19 cellular contexts compared by ENCODE assay signal in genomic region chr1:89831462-89832113, GRCh38. TPM values are rescaled to one million over a fixed set of nuclear protein-coding genes. Genes with fewer than 3 reads are reported as not detected.
DNase-seq lines count a peak whose midpoint lies in the region; ATAC-seq and TF ChIP-seq lines count a peak whose summit lies in the region.
"Had no signal": no experiment of that assay in that cellular context is flagged by ENCODE, and none has a peak within 500 bp of the region (broad histone marks: within the 10 kb centered on the region; RNA-seq: fewer than 3 reads in every experiment).

No MANE protein-coding gene starts in this region.

- H2AK5ac ChIP-seq in trophoblast cell (ENCODE audit: low read length), result no peak overlapping the region

- peak overlapping the region; percentile 87 for H4K91ac ChIP-seq in trophoblast cell (ENCODE audit: low read depth, low read length)

- H3K4me3 ChIP-seq in trophoblast cell (ENCODE audit: low read depth, low read length) (no peak overlapping the region), stomach (no peak overlapping the region)
- H3K4me3 ChIP-seq: prostate gland, SJSA1 had no signal

- H3K79me2 ChIP-seq in trophoblast cell (ENCODE audit: control insufficient read depth, insufficient read depth, low read length, poor library complexity), result peaks cover 2% of the 10 kb centered on the region

- no peak for TF ChIP-seq EP300 in stomach (IDR thresholded peaks at IDR 0.05)

- H3K4me1 ChIP-seq in trophoblast cell (ENCODE audit: control insufficient read depth in 1 of 2, insufficient read depth in 2 of 2, low read length in 2 of 2) (peaks cover 11 to 21% of the 10 kb centered on the region in 2 experiments), stomach (peaks cover 8 to 53% (median 20%) of the 10 kb centered on the region in 4 donors)
- H3K4me1 ChIP-seq: prostate gland had no signal

- H3K36me3 ChIP-seq in trophoblast cell (ENCODE audit: control insufficient read depth in 1 of 2, insufficient read depth in 2 of 2, low read length in 2 of 2) (peaks cover 0 to 2% of the 10 kb centered on the region in 2 experiments), stomach (no peaks in the 10 kb centered on the region)
- H3K36me3 ChIP-seq: prostate gland, SJSA1 had no signal

- no peak overlapping the region for H3K23ac ChIP-seq in trophoblast cell (ENCODE audit: low read length)

- DNase-seq in ELF-1 (ENCODE audit: low read depth, low spot score) (peak; percentile 54), amygdala (lab: John Stamatoyannopoulos, UW) (peak in 37 of 56 donors; percentile 4 to 65 (median 30)), hippocampal formation (lab: John Stamatoyannopoulos, UW) (peak; percentile 58 to 63), trophoblast cell (no peak), stomach (no peak), HEK293T (ENCODE audit: extremely low spot score) (no peak)
- DNase-seq: activated CD4-positive, alpha-beta T cell treated with anti-CD3 and anti-CD28 coated beads, Interleukin-2, amount 50 U/mL, for 4 hours; activated naive CD8-positive, alpha-beta T cell treated with anti-CD3 and anti-CD28 coated beads, Interleukin-2, amount 10 ng/mL, durations not matched to agents 7 days and 5 days; activated T-cell treated with anti-CD3 and anti-CD28 coated beads, Interleukin-2, amount 50 U/mL, for 4 hours; HFFc6; NCI-H1092 treated with DMSO at 0.1 percent for 48 hours; NCI-H226; stimulated activated CD4-positive, alpha-beta T cell treated with anti-CD3 and anti-CD28 coated beads, Interleukin-12 subunit alpha, Interleukin-12 subunit beta, amount 100 ng/mL, for 4 hours; T1000 had no signal

- H2BK120ac ChIP-seq in trophoblast cell (ENCODE audit: insufficient read depth, low read length, poor library complexity), result peak overlapping the region; percentile 94

- peak overlapping the region; percentile 92 for H2BK12ac ChIP-seq in trophoblast cell (ENCODE audit: low read length)

- H3K4me2 ChIP-seq in trophoblast cell (ENCODE audit: low read length), result peak overlapping the region; percentile 6

- no peak for TF ChIP-seq POLR2A in stomach (IDR thresholded peaks at IDR 0.05)

- H3K27me3 ChIP-seq in trophoblast cell (ENCODE audit: insufficient read depth, low read length) (no peaks in the 10 kb centered on the region), stomach (no peaks in the 10 kb centered on the region)
- H3K27me3 ChIP-seq: SJSA1 had no signal

- peak overlapping the region; percentile 91 for H3K14ac ChIP-seq in trophoblast cell (ENCODE audit: low read length)

- no peaks in the 10 kb centered on the region for H3K9me3 ChIP-seq in trophoblast cell (ENCODE audit: insufficient read depth, low read depth, low read length)
- no peaks in the 10 kb centered on the region for H3K9me3 ChIP-seq in stomach
- H3K9me3 ChIP-seq: prostate gland, SJSA1 had no signal

- no peak overlapping the region for H4K12ac ChIP-seq in trophoblast cell (ENCODE audit: low read depth, low read length)

- WGBS in trophoblast cell (ENCODE audit: extremely low coverage, insufficient coverage, insufficient read length), result no CpG with 5 or more reads among the region's 7 CpGs
- 51 to 84% (median 69%) methylated on average over 6 to 7 of the region's 7 CpGs for WGBS in stomach, 5 donors

- no peak overlapping the region for H2AFZ ChIP-seq in trophoblast cell (ENCODE audit: insufficient read depth, low read length, poor library complexity)

- peaks cover 13% of the 10 kb centered on the region for H3K79me1 ChIP-seq in trophoblast cell (ENCODE audit: low read length)

- ATAC-seq in GM19035 (IDR thresholded peaks at IDR 0.05; ENCODE audit: unreplicated experiment) (no peak), GM21447 (IDR thresholded peaks at IDR 0.05; ENCODE audit: unreplicated experiment) (no peak)
- ATAC-seq: activated T-cell treated with anti-CD3 and anti-CD28 coated beads, Interleukin-2, amount 50 U/mL, for 4 hours had no signal

- H3K4ac ChIP-seq in trophoblast cell (ENCODE audit: low read depth, low read length), result peak overlapping the region; percentile 44

- H3K9ac ChIP-seq in trophoblast cell (ENCODE audit: low read length), result no peak overlapping the region

- CTCF ChIA-PET in HEK293T (lab: Yijun Ruan, JAX), result no interaction called here

- H4K8ac ChIP-seq in trophoblast cell (ENCODE audit: low read depth, low read length), result peak overlapping the region; percentile 75

- peak overlapping the region; percentile 83 for H2BK5ac ChIP-seq in trophoblast cell (ENCODE audit: low read depth, low read length, poor library complexity)

- intact Hi-C loops in stomach (cut with DNase I; ENCODE audit: low total_unique reads), result no loop called here

- POLR2A ChIA-PET in HEK293T (lab: Yijun Ruan, JAX), result no interaction called here

- TF ChIP-seq CTCF in stomach (IDR thresholded peaks at IDR 0.05), result no peak

- H3K27ac ChIP-seq in trophoblast cell (ENCODE audit: low read depth, low read length) (peak overlapping the region; percentile 72), stomach (no peak overlapping the region)
- H3K27ac ChIP-seq: epithelial cell of prostate, prostate gland, SJSA1 had no signal

- H3K18ac ChIP-seq in trophoblast cell (ENCODE audit: low read length), result peak overlapping the region; percentile 88

TF ChIP-seq in HEK293T, 16 proteins besides CTCF, POLR2A, EP300 and RAD21:
- TF ChIP-seq SP1 (IDR thresholded peaks at IDR 0.05) (no peak), PKNOX1 (IDR thresholded peaks at IDR 0.05) (no peak), L3MBTL2 (conservative IDR thresholded peaks at IDR 0.05) (no peak), FOXK2 (IDR thresholded peaks at IDR 0.05) (no peak), BHLHE40 (IDR thresholded peaks at IDR 0.05; ENCODE audit: borderline replicate concordance) (no peak), TARDBP (IDR thresholded peaks at IDR 0.05) (no peak), ZNF384 (IDR thresholded peaks at IDR 0.05) (no peak), HDGF (IDR thresholded peaks at IDR 0.05; ENCODE audit: borderline replicate concordance) (no peak), ARNT (IDR thresholded peaks at IDR 0.05) (no peak), ELF4 (IDR thresholded peaks at IDR 0.05) (no peak)

RNA-seq across cellular contexts. Expression of gene LRRC8D, which starts 10.8 kb away (rescaled TPM):
- polyA plus RNA-seq in trophoblast cell (2013), result 33.4 and 34.4 TPM in 2 replicates
- 10 to 100 TPM in 2 of 5 donors, 1 to 10 TPM in 2, under 1 TPM in 1; under 0.01 to 13.8 (median 10.0) TPM for total RNA-seq in stomach
- 1 to 10 TPM; 2.9 to 6.4 (median 3.7) TPM for polyA plus RNA-seq in stomach

Comparison
In these comparisons a context has a peak if more than half of its experiments do, and no peak if none do; other contexts are left out.
1. DNase-seq: peak in ELF-1 (single experiment), amygdala (37 of 56) and hippocampal formation (2 of 2); none in trophoblast cell (0 of 2), stomach (single experiment) and HEK293T (single experiment).